1 cellular context compared by ENCODE assay signal in the genomic region with DNA sequence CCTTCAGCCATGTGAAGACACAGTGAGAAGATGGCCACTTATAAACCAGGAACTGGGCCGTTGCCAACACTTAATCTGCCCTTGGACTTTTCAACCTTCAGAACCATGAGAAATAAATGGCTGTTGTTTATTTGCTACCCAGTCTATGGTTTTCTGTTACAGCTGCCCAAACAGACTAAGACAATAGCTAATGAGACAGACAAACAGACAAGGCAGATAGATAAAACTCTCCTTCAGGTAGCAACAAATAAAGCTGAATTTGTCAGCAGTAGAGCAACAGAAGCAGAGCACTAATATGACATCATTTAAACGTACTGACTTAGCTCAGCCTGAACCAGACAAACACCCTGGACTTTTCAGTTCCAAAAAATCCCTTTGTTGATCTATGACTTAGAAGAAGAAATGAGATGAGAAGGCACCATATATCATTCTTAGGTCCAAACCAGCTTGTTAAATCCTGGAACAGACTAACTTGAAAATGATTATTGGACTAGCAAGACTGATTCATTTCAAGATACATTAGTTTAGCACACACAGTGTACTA.
TF ChIP-seq lines count a peak whose summit lies in the region.

No MANE protein-coding gene starts in this region.

TF ChIP-seq in HepG2, 621 proteins besides CTCF, POLR2A, EP300 and RAD21 (continued from another document and continues in another):
- TF ChIP-seq SALL1 (CRISPR knock-in tag; IDR thresholded peaks at IDR 0.05) (peak; percentile 20; the same call in 1 of the 2 replicates), ZNF331 (CRISPR knock-in tag; IDR thresholded peaks at IDR 0.05) (peak; percentile 79; the same call in 1 of the 2 replicates), BCL6 (CRISPR knock-in tag; IDR thresholded peaks at IDR 0.05) (0 out of 2 replicates have a peak, but pooled peaks have one; percentile 9), SPEN (CRISPR knock-in tag; IDR thresholded peaks at IDR 0.05; ENCODE audit: low read depth) (no peak), HMG20B (CRISPR knock-in tag; conservative IDR thresholded peaks at IDR 0.05) (no peak), ZFP36 (IDR thresholded peaks at IDR 0.05; ENCODE audit: borderline replicate concordance, low read depth, low read length, partially characterized antibody) (no peak), RFX1 (IDR thresholded peaks at IDR 0.05) (no peak), PITX1 (CRISPR knock-in tag; IDR thresholded peaks at IDR 0.05) (peak; percentile 48; the same call in 1 of the 2 replicates), NCOA5 (CRISPR knock-in tag; IDR thresholded peaks at IDR 0.05) (no peak), ZNF253 (CRISPR knock-in tag; IDR thresholded peaks at IDR 0.05; ENCODE audit: borderline replicate concordance) (no peak), KLF16 (CRISPR knock-in tag; IDR thresholded peaks at IDR 0.05) (no peak), HNF4A (CRISPR knock-in tag; IDR thresholded peaks at IDR 0.05) (peak; percentile 67), NCOA2 (CRISPR knock-in tag; IDR thresholded peaks at IDR 0.05) (peak; percentile 28; the same call in 1 of the 2 replicates), ZNF670 (CRISPR knock-in tag; IDR thresholded peaks at IDR 0.05; ENCODE audit: borderline replicate concordance) (0 out of 2 replicates have a peak, but pooled peaks have one; percentile 66), HOXA7 (CRISPR knock-in tag; IDR thresholded peaks at IDR 0.05) (no peak), NFYC (CRISPR knock-in tag; IDR thresholded peaks at IDR 0.05) (no peak), GABPB1 (CRISPR knock-in tag; IDR thresholded peaks at IDR 0.05) (no peak), SOX5 (CRISPR knock-in tag; IDR thresholded peaks at IDR 0.05; ENCODE audit: borderline replicate concordance) (peak; percentile 92), EHMT2 (IDR thresholded peaks at IDR 0.05; ENCODE audit: borderline replicate concordance, low read depth, low read length) (no peak), TOPORS (CRISPR knock-in tag; IDR thresholded peaks at IDR 0.05) (no peak), SOX13 (IDR thresholded peaks at IDR 0.05) (peak; percentile 67; the same call in 1 of the 2 replicates), SOX13 (CRISPR knock-in tag; conservative IDR thresholded peaks at IDR 0.05 in 1 of 2, IDR thresholded peaks at IDR 0.05 in 1 of 2) (peak in 1 of 2 experiments; percentile 93; a peak in 2 of 4 replicates), PHF5A (CRISPR knock-in tag; IDR thresholded peaks at IDR 0.05; ENCODE audit: low read depth, unreplicated experiment) (no peak), CBX5 (CRISPR knock-in tag; IDR thresholded peaks at IDR 0.05; ENCODE audit: borderline replicate concordance) (no peak), PAF1 (CRISPR knock-in tag; IDR thresholded peaks at IDR 0.05) (no peak), ZNF143 (CRISPR knock-in tag; IDR thresholded peaks at IDR 0.05) (no peak), ARID2 (CRISPR knock-in tag; IDR thresholded peaks at IDR 0.05; ENCODE audit: borderline replicate concordance) (no peak), POGZ (CRISPR knock-in tag; IDR thresholded peaks at IDR 0.05) (peak; percentile 37; the same call in 1 of the 2 replicates), ZNF326 (CRISPR knock-in tag; IDR thresholded peaks at IDR 0.05; ENCODE audit: borderline replicate concordance) (no peak), KDM6A (CRISPR knock-in tag; IDR thresholded peaks at IDR 0.05; ENCODE audit: low read depth) (no peak), TEAD3 (CRISPR knock-in tag; optimal IDR thresholded peaks at IDR 0.05; ENCODE audit: borderline replicate concordance) (peak; percentile 15), NFIC (IDR thresholded peaks at IDR 0.05; ENCODE audit: low read length) (peak; percentile 47; the same call in 1 of the 2 replicates)
- TF ChIP-seq, protein P1, sequence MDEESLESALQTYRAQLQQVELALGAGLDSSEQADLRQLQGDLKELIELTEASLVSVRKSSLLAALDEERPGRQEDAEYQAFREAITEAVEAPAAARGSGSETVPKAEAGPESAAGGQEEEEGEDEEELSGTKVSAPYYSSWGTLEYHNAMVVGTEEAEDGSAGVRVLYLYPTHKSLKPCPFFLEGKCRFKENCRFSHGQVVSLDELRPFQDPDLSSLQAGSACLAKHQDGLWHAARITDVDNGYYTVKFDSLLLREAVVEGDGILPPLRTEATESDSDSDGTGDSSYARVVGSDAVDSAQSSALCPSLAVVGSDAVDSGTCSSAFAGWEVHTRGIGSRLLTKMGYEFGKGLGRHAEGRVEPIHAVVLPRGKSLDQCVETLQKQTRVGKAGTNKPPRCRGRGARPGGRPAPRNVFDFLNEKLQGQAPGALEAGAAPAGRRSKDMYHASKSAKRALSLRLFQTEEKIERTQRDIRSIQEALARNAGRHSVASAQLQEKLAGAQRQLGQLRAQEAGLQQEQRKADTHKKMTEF (CRISPR knock-in tag; IDR thresholded peaks at IDR 0.05) = no peak
- TF ChIP-seq, protein P2, sequence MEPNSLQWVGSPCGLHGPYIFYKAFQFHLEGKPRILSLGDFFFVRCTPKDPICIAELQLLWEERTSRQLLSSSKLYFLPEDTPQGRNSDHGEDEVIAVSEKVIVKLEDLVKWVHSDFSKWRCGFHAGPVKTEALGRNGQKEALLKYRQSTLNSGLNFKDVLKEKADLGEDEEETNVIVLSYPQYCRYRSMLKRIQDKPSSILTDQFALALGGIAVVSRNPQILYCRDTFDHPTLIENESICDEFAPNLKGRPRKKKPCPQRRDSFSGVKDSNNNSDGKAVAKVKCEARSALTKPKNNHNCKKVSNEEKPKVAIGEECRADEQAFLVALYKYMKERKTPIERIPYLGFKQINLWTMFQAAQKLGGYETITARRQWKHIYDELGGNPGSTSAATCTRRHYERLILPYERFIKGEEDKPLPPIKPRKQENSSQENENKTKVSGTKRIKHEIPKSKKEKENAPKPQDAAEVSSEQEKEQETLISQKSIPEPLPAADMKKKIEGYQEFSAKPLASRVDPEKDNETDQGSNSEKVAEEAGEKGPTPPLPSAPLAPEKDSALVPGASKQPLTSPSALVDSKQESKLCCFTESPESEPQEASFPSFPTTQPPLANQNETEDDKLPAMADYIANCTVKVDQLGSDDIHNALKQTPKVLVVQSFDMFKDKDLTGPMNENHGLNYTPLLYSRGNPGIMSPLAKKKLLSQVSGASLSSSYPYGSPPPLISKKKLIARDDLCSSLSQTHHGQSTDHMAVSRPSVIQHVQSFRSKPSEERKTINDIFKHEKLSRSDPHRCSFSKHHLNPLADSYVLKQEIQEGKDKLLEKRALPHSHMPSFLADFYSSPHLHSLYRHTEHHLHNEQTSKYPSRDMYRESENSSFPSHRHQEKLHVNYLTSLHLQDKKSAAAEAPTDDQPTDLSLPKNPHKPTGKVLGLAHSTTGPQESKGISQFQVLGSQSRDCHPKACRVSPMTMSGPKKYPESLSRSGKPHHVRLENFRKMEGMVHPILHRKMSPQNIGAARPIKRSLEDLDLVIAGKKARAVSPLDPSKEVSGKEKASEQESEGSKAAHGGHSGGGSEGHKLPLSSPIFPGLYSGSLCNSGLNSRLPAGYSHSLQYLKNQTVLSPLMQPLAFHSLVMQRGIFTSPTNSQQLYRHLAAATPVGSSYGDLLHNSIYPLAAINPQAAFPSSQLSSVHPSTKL (CRISPR knock-in tag; IDR thresholded peaks at IDR 0.05) = peak; percentile 54; the same call in 1 of the 2 replicates
- TF ChIP-seq, protein P3, sequence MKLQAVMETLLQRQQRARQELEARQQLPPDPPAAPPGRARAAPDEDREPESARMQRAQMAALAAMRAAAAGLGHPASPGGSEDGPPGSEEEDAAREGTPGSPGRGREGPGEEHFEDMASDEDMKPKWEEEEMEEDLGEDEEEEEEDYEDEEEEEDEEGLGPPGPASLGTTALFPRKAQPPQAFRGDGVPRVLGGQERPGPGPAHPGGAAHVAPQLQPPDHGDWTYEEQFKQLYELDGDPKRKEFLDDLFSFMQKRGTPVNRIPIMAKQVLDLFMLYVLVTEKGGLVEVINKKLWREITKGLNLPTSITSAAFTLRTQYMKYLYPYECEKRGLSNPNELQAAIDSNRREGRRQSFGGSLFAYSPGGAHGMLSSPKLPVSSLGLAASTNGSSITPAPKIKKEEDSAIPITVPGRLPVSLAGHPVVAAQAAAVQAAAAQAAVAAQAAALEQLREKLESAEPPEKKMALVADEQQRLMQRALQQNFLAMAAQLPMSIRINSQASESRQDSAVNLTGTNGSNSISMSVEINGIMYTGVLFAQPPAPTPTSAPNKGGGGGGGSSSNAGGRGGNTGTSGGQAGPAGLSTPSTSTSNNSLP (IDR thresholded peaks at IDR 0.05; ENCODE audit: low read depth, low read length) = peak; percentile 30; the same call in 1 of the 2 replicates
- TF ChIP-seq, protein P4, sequence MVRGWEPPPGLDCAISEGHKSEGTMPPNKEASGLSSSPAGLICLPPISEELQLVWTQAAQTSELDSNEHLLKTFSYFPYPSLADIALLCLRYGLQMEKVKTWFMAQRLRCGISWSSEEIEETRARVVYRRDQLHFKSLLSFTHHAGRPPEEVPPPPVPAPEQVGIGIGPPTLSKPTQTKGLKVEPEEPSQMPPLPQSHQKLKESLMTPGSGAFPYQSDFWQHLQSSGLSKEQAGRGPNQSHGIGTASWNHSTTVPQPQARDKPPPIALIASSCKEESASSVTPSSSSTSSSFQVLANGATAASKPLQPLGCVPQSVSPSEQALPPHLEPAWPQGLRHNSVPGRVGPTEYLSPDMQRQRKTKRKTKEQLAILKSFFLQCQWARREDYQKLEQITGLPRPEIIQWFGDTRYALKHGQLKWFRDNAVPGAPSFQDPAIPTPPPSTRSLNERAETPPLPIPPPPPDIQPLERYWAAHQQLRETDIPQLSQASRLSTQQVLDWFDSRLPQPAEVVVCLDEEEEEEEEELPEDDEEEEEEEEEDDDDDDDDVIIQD (CRISPR knock-in tag; IDR thresholded peaks at IDR 0.05; ENCODE audit: low read depth) = peak; percentile 66; the same call in 1 of the 2 replicates
- TF ChIP-seq, protein P5, sequence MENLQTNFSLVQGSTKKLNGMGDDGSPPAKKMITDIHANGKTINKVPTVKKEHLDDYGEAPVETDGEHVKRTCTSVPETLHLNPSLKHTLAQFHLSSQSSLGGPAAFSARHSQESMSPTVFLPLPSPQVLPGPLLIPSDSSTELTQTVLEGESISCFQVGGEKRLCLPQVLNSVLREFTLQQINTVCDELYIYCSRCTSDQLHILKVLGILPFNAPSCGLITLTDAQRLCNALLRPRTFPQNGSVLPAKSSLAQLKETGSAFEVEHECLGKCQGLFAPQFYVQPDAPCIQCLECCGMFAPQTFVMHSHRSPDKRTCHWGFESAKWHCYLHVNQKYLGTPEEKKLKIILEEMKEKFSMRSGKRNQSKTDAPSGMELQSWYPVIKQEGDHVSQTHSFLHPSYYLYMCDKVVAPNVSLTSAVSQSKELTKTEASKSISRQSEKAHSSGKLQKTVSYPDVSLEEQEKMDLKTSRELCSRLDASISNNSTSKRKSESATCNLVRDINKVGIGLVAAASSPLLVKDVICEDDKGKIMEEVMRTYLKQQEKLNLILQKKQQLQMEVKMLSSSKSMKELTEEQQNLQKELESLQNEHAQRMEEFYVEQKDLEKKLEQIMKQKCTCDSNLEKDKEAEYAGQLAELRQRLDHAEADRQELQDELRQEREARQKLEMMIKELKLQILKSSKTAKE (CRISPR knock-in tag; IDR thresholded peaks at IDR 0.05; ENCODE audit: borderline replicate concordance) = peak; percentile 29; the same call in 1 of the 2 replicates
- TF ChIP-seq, protein P6, sequence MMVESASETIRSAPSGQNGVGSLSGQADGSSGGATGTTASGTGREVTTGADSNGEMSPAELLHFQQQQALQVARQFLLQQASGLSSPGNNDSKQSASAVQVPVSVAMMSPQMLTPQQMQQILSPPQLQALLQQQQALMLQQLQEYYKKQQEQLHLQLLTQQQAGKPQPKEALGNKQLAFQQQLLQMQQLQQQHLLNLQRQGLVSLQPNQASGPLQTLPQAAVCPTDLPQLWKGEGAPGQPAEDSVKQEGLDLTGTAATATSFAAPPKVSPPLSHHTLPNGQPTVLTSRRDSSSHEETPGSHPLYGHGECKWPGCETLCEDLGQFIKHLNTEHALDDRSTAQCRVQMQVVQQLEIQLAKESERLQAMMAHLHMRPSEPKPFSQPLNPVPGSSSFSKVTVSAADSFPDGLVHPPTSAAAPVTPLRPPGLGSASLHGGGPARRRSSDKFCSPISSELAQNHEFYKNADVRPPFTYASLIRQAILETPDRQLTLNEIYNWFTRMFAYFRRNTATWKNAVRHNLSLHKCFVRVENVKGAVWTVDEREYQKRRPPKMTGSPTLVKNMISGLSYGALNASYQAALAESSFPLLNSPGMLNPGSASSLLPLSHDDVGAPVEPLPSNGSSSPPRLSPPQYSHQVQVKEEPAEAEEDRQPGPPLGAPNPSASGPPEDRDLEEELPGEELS (CRISPR knock-in tag; IDR thresholded peaks at IDR 0.05) = peak; percentile 74
- TF ChIP-seq, protein P7, sequence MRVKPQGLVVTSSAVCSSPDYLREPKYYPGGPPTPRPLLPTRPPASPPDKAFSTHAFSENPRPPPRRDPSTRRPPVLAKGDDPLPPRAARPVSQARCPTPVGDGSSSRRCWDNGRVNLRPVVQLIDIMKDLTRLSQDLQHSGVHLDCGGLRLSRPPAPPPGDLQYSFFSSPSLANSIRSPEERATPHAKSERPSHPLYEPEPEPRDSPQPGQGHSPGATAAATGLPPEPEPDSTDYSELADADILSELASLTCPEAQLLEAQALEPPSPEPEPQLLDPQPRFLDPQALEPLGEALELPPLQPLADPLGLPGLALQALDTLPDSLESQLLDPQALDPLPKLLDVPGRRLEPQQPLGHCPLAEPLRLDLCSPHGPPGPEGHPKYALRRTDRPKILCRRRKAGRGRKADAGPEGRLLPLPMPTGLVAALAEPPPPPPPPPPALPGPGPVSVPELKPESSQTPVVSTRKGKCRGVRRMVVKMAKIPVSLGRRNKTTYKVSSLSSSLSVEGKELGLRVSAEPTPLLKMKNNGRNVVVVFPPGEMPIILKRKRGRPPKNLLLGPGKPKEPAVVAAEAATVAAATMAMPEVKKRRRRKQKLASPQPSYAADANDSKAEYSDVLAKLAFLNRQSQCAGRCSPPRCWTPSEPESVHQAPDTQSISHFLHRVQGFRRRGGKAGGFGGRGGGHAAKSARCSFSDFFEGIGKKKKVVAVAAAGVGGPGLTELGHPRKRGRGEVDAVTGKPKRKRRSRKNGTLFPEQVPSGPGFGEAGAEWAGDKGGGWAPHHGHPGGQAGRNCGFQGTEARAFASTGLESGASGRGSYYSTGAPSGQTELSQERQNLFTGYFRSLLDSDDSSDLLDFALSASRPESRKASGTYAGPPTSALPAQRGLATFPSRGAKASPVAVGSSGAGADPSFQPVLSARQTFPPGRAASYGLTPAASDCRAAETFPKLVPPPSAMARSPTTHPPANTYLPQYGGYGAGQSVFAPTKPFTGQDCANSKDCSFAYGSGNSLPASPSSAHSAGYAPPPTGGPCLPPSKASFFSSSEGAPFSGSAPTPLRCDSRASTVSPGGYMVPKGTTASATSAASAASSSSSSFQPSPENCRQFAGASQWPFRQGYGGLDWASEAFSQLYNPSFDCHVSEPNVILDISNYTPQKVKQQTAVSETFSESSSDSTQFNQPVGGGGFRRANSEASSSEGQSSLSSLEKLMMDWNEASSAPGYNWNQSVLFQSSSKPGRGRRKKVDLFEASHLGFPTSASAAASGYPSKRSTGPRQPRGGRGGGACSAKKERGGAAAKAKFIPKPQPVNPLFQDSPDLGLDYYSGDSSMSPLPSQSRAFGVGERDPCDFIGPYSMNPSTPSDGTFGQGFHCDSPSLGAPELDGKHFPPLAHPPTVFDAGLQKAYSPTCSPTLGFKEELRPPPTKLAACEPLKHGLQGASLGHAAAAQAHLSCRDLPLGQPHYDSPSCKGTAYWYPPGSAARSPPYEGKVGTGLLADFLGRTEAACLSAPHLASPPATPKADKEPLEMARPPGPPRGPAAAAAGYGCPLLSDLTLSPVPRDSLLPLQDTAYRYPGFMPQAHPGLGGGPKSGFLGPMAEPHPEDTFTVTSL (CRISPR knock-in tag; IDR thresholded peaks at IDR 0.05; ENCODE audit: borderline replicate concordance) = peak; percentile 54; the same call in 1 of the 2 replicates
